Comparison of ENCODE assay signal across 26 cellular contexts in the genomic region with DNA sequence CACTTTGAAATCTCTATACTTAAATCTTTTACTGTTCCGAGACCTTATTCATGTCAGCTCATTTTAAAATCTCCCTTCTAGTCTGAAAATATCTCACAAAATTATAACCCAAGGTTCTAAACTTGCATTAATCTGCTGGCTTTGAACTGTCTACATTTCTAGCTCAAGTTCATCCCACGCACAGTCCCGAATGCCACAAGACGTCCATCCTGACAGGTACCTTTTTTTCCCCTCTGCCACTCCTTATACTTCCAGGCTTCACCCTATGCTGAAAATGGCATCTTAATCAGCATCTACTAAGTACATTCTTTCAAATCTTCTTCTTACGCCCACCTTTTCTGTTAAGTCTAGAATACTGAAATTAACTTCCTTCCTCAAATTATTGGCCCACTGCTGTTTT.
"Had no signal": no experiment of that assay in that cellular context is flagged by ENCODE, and none has a peak within 500 bp of the region (broad histone marks: within the 10 kb centered on the region; RNA-seq: fewer than 3 reads in every experiment).

No MANE protein-coding gene starts in this region.

- DNase-seq: activated effector memory CD4-positive, alpha-beta T cell treated with anti-CD3 and anti-CD28 coated beads, Interleukin-2, amount 50 U/mL, for 16 hours; activated effector memory CD4-positive, alpha-beta T cell treated with Interleukin-2 at 50 U/mL for 16 hours; activated gamma-delta T cell; activated gamma-delta T cell treated with Interleukin-2 at 50 U/mL for 16 hours; activated naive CD4-positive, alpha-beta T cell; activated naive CD4-positive, alpha-beta T cell treated with anti-CD3 and anti-CD28 coated beads for 36 hours; activated naive CD4-positive, alpha-beta T cell treated with anti-CD3 and anti-CD28 coated beads, Interleukin-2, amount 10 ng/mL, durations not matched to agents 7 days and 5 days; activated naive CD4-positive, alpha-beta T cell treated with anti-CD3 and anti-CD28 coated beads, Interleukin-2, amount 50 U/mL, for 16 hours; activated naive CD4-positive, alpha-beta T cell treated with Interleukin-2 at 50 U/mL for 16 hours; activated naive CD8-positive, alpha-beta T cell treated with anti-CD3 and anti-CD28 coated beads for 36 hours; activated naive CD8-positive, alpha-beta T cell treated with anti-CD3 and anti-CD28 coated beads, Interleukin-2, amount 10 ng/mL, durations not matched to agents 7 days and 5 days; activated naive CD8-positive, alpha-beta T cell treated with anti-CD3 and anti-CD28 coated beads, Interleukin-2, amount 50 U/mL, for 24 hours; activated T-cell treated with anti-CD3 and anti-CD28 coated beads, Interleukin-2, amount 50 U/mL, for 1 hour; activated T-cell treated with anti-CD3 and anti-CD28 coated beads, Interleukin-2, amount 50 U/mL, for 24 hours; activated T-cell treated with anti-CD3 and anti-CD28 coated beads, Interleukin-2, amount 50 U/mL, for 4 hours; activated T-cell treated with anti-CD3 and anti-CD28 coated beads, Interleukin-2, amount 50 U/mL, for 48 hours; activated T-cell treated with anti-CD3 and anti-CD28 coated beads, Interleukin-2, amount 50 U/mL, for 72 hours; adrenal gland; amniotic stem cell; amygdala; anterior cingulate cortex; aorta; body of pancreas; brain microvascular endothelial cell; central memory CD4-positive, alpha-beta T cell; cerebellar nuclear complex had no signal
